18 cellular contexts compared by ENCODE assay signal in genomic region chr9:15248106-15248505, GRCh38. TPM values are rescaled to one million over a fixed set of nuclear protein-coding genes. Genes with fewer than 3 reads are reported as not detected.
A peak's percentile ranks its signal among the peaks of the same experiment; 100 is the strongest.
DNase-seq lines count a peak whose midpoint lies in the region; ATAC-seq and TF ChIP-seq lines count a peak whose summit lies in the region.
"Had no signal": no experiment of that assay in that cellular context is flagged by ENCODE, and none has a peak within 500 bp of the region (broad histone marks: within the 10 kb centered on the region; RNA-seq: fewer than 3 reads in every experiment).

No MANE protein-coding gene starts in this region.

- no peak overlapping the region for H2AK9ac ChIP-seq in IMR-90 (replicated peaks; ENCODE audit: low read depth, low read length, poor library complexity)

- H2AK5ac ChIP-seq in IMR-90 (ENCODE audit: low read depth, low read length), result peak overlapping the region; percentile 52; the same call in 1 of the 2 replicates

- H3K9me1 ChIP-seq in IMR-90 (ENCODE audit: insufficient read depth, low read length), result peaks cover 9% of the 10 kb centered on the region

- H4K5ac ChIP-seq in IMR-90 (ENCODE audit: low read depth, low read length), result peak overlapping the region; percentile 37; the same call in 1 of the 2 replicates

- peak overlapping the region; percentile 29; the same call in 1 of the 2 replicates for H3K56ac ChIP-seq in IMR-90 (ENCODE audit: extremely low read depth, insufficient read depth, low read length)

- H2AFZ ChIP-seq in ACC112 (ENCODE audit: low read length, unreplicated experiment) (no peak overlapping the region), IMR-90 (replicated peaks; ENCODE audit: low read length, poor library complexity) (no peak overlapping the region)

- H4K91ac ChIP-seq in IMR-90 (ENCODE audit: insufficient read depth, low read depth, low read length), result peak overlapping the region; percentile 67

- H2BK15ac ChIP-seq in IMR-90 (ENCODE audit: low read depth, low read length), result peak overlapping the region; percentile 86

- no peak for ATAC-seq in IMR-90 (ENCODE audit: low read depth)
- ATAC-seq: HCT116, PC-3, SK-N-SH treated with all-trans-retinoic acid at 6 μM for 48 hours had no signal

- peak overlapping the region; percentile 72; the same call in 1 of the 2 replicates for H3K27ac ChIP-seq in ACC112 (ENCODE audit: low read depth, low read length)
- H3K27ac ChIP-seq in IMR-90 (ENCODE audit: insufficient read depth, low read length), result no peak overlapping the region
- H3K27ac ChIP-seq: 22Rv1 had no signal

- H3K27me3 Mint-ChIP-seq in chondrocyte (ENCODE audit: low read depth), result no peaks in the 10 kb centered on the region
- H3K27me3 Mint-ChIP-seq in osteocyte (ENCODE audit: unreplicated experiment), result no peaks in the 10 kb centered on the region
- no peaks in the 10 kb centered on the region for H3K27me3 Mint-ChIP-seq in MCF 10A (ENCODE audit: insufficient read depth, unreplicated experiment)

- H4K8ac ChIP-seq in IMR-90 (ENCODE audit: low read depth in 2 of 2, low read length in 2 of 2), result 0 out of 4 replicates have a peak overlapping the region, but pooled peaks of 1 of the 2 experiments have one; percentile 2

- in situ Hi-C loops in IMR-90 (cut with MboI; ENCODE audit: low sequenced_read_pairs), result no loop called here

- H3K27ac Mint-ChIP-seq in chondrocyte (ENCODE audit: unreplicated experiment) (peak overlapping the region; percentile 92), osteocyte (ENCODE audit: unreplicated experiment) (peak overlapping the region; percentile 89), MCF 10A (ENCODE audit: low read depth, unreplicated experiment) (no peak overlapping the region)
- H3K27ac Mint-ChIP-seq: CD14-positive monocyte had no signal

- H2BK120ac ChIP-seq in IMR-90 (ENCODE audit: low read depth, low read length), result peak overlapping the region; percentile 64

- BruUV-seq in IMR-90 (replicated peaks; lab: Mats Ljungman, UMichigan), result no TSS peak
- BruUV-seq in MCF 10A (replicated peaks; lab: Mats Ljungman, UMichigan), result no TSS peak

- DNase-seq in IMR-90 (no peak), chondrocyte (ENCODE audit: low spot score) (no peak), osteocyte (ENCODE audit: extremely low spot score, unreplicated experiment) (no peak), posterior cingulate gyrus (no peak), NCI-H82 treated with DMSO at 0.1 percent for 48 hours (lab: John Stamatoyannopoulos, UW; ENCODE audit: unreplicated experiment) (no peak), nucleus accumbens (lab: John Stamatoyannopoulos, UW) (no peak), MCF 10A (ENCODE audit: unreplicated experiment) (no peak)
- DNase-seq: DMS79 treated with DMSO at 0.1 percent for 48 hours, NCI-H2227 treated with DMSO at 0.1 percent for 48 hours, NCI-H524 treated with DMSO at 0.1 percent for 48 hours, PC-3, RPMI8226, SHP77 treated with DMSO at 0.1 percent for 48 hours had no signal

- H3K9ac ChIP-seq in IMR-90 (ENCODE audit: low read depth, low read length), result no peak overlapping the region

- H2BK5ac ChIP-seq in IMR-90 (ENCODE audit: low read depth, low read length, poor library complexity, severe bottlenecking), result peak overlapping the region; percentile 95

- H3K9me3 ChIP-seq in IMR-90 (ENCODE audit: control insufficient read depth, insufficient read depth, low read length), result no peaks in the 10 kb centered on the region

- H3K36me3 Mint-ChIP-seq in chondrocyte (ENCODE audit: low read depth) (no peaks in the 10 kb centered on the region), osteocyte (ENCODE audit: unreplicated experiment) (no peaks in the 10 kb centered on the region), MCF 10A (ENCODE audit: insufficient read depth, unreplicated experiment) (peaks cover 14% of the 10 kb centered on the region)
- H3K36me3 Mint-ChIP-seq: CD14-positive monocyte had no signal

- H3K18ac ChIP-seq in IMR-90 (ENCODE audit: low read depth, low read length), result peak overlapping the region; percentile 85; the same call in 1 of the 2 replicates

- intact Hi-C loops in IMR-90 (cut with micrococcal nuclease) (no loop called here), posterior cingulate gyrus (cut with DNase I) (no loop called here), MCF 10A (cut with micrococcal nuclease) (no loop called here)

- peak overlapping the region; percentile 41; the same call in 1 of the 2 replicates for H2BK20ac ChIP-seq in IMR-90 (ENCODE audit: low read depth, low read length)

- H3K79me1 ChIP-seq in IMR-90 (ENCODE audit: low read depth in 1 of 2, low read length in 2 of 2), result peaks cover 9 to 48% of the 10 kb centered on the region in 2 experiments; a peak in 3 of 4 replicates

- CTCF ChIA-PET in IMR-90 (lab: Yijun Ruan, JAX) (interaction anchor here (0.6 kb wide), 1 partner anchor 13 kb away, joined by 4 read pairs; no protein-coding TSS in a partner anchor), MCF 10A (lab: Yijun Ruan, JAX) (interaction anchor here (0.6 to 1.1 kb wide), 4 partner anchors 16 to 304 kb away, joined by 3 read pairs; no protein-coding TSS in a partner anchor)

- H3K14ac ChIP-seq in IMR-90 (replicated peaks; ENCODE audit: low read depth, low read length), result peak overlapping the region; percentile 41

- TF ChIP-seq POLR2A in IMR-90 (IDR thresholded peaks at IDR 0.05; ENCODE audit: low read depth, low read length), result no peak

- H3K4me3 ChIP-seq in ACC112 (ENCODE audit: low read depth, low read length) (no peak overlapping the region), IMR-90 (ENCODE audit: insufficient read depth, low read depth, low read length) (no peak overlapping the region)

- H3K4me3 Mint-ChIP-seq in chondrocyte (ENCODE audit: unreplicated experiment), result peak overlapping the region; percentile 62
- H3K4me3 Mint-ChIP-seq in osteocyte (ENCODE audit: unreplicated experiment), result no peak overlapping the region
- no peak overlapping the region for H3K4me3 Mint-ChIP-seq in MCF 10A (ENCODE audit: unreplicated experiment)
- H3K4me3 Mint-ChIP-seq: CD14-positive monocyte had no signal

- no peak for TF ChIP-seq RAD21 in IMR-90 (IDR thresholded peaks at IDR 0.05; ENCODE audit: low read length)

- H3K4me1 Mint-ChIP-seq in chondrocyte (ENCODE audit: low read depth) (peaks cover 74% of the 10 kb centered on the region), osteocyte (ENCODE audit: unreplicated experiment) (peaks cover 75% of the 10 kb centered on the region), MCF 10A (ENCODE audit: insufficient read depth, unreplicated experiment) (peaks cover 8% of the 10 kb centered on the region)

- H3K27me3 ChIP-seq in ACC112 (ENCODE audit: insufficient read depth, low read length), result no peaks in the 10 kb centered on the region
- H3K27me3 ChIP-seq in IMR-90 (ENCODE audit: control insufficient read depth, insufficient read depth, low read length), result no peaks in the 10 kb centered on the region

- dilution Hi-C loops in IMR-90 (cut with HindIII; ENCODE audit: low sequenced_read_pairs, unreplicated experiment), result no loop called here

- peak overlapping the region; percentile 28; the same call in 1 of the 2 replicates for H3K4ac ChIP-seq in IMR-90 (ENCODE audit: low read depth, low read length)

- H4K20me1 ChIP-seq in IMR-90 (ENCODE audit: insufficient read depth, low read length), result no peaks in the 10 kb centered on the region

- H3K4me1 ChIP-seq in ACC112 (ENCODE audit: control insufficient read depth, insufficient read depth, low read length, unreplicated experiment), result peaks cover 56% of the 10 kb centered on the region
- peaks cover 20% of the 10 kb centered on the region for H3K4me1 ChIP-seq in IMR-90 (ENCODE audit: control insufficient read depth, insufficient read depth, low read length)

- POLR2A ChIA-PET in IMR-90 (lab: Charles Lee; ENCODE audit: unreplicated experiment) (no interaction called here), MCF 10A (lab: Yijun Ruan, JAX) (interaction anchor here (1.4 kb wide), 1 partner anchor 58 kb away, joined by 3 read pairs; no protein-coding TSS in a partner anchor)

- no peak overlapping the region for H3K4me2 ChIP-seq in IMR-90 (ENCODE audit: low read depth, low read length)

- TF ChIP-seq CTCF in IMR-90 (conservative IDR thresholded peaks at IDR 0.05; ENCODE audit: low read depth, low read length) (no peak), chondrocyte (IDR thresholded peaks at IDR 0.05) (no peak), osteocyte (IDR thresholded peaks at IDR 0.05) (no peak), MCF 10A (IDR thresholded peaks at IDR 0.05; ENCODE audit: unreplicated experiment) (no peak)

- H3K79me2 ChIP-seq in ACC112 (ENCODE audit: control insufficient read depth, insufficient read depth, low read length, unreplicated experiment), result no peaks in the 10 kb centered on the region

- H3K23ac ChIP-seq in IMR-90 (ENCODE audit: low read depth, low read length), result peak overlapping the region; percentile 3; the same call in 1 of the 2 replicates

- H3K9me3 Mint-ChIP-seq in chondrocyte (ENCODE audit: low read depth) (no peaks in the 10 kb centered on the region), osteocyte (ENCODE audit: unreplicated experiment) (no peaks in the 10 kb centered on the region), MCF 10A (ENCODE audit: unreplicated experiment) (no peaks in the 10 kb centered on the region)

- H3K36me3 ChIP-seq in ACC112 (ENCODE audit: insufficient read depth, low read length) (no peaks in the 10 kb centered on the region), IMR-90 (ENCODE audit: control insufficient read depth, insufficient read depth, low read length) (no peaks in the 10 kb centered on the region)

TF ChIP-seq in IMR-90, 13 proteins besides CTCF, POLR2A, EP300 and RAD21 (continues in another document):
- TF ChIP-seq CHD1 (IDR thresholded peaks at IDR 0.05; ENCODE audit: low read depth, low read length) (no peak), BHLHE40 (IDR thresholded peaks at IDR 0.05; ENCODE audit: low read depth, low read length) (no peak), SMC3 (IDR thresholded peaks at IDR 0.05; ENCODE audit: low read depth, low read length) (no peak), RCOR1 (IDR thresholded peaks at IDR 0.05; ENCODE audit: insufficient replicate concordance, low read length) (no peak), CEBPB (IDR thresholded peaks at IDR 0.05; ENCODE audit: low read depth, low read length) (no peak), RFX5 (IDR thresholded peaks at IDR 0.05; ENCODE audit: low read depth, low read length) (no peak), MAZ (IDR thresholded peaks at IDR 0.05; ENCODE audit: borderline replicate concordance, low read depth, low read length) (no peak)

RNA-seq across cellular contexts. Expression of gene TTC39B, which starts 58.9 kb away (rescaled TPM):
- total RNA-seq in IMR-90 (2012; rRNA removed), result 9.7 and 12.2 TPM in 2 replicates
- polyA plus RNA-seq in IMR-90 (2012; rRNA removed), result 1.8 and 2.5 TPM in 2 replicates
- 0.30 and 0.68 TPM in 2 replicates for polyA plus RNA-seq in IMR-90 (2012; cell fraction: cytosol; rRNA removed)
- polyA plus RNA-seq in IMR-90 (2012; cell fraction: nucleus; rRNA removed; ENCODE audit: low replicate concordance), result 1.3 and 8.3 TPM in 2 replicates
- total RNA-seq in chondrocyte, result 27.9 to 35.1 TPM (median 30.6 TPM) in 3 replicates
- total RNA-seq in osteocyte, result 24.9 and 25.5 TPM in 2 replicates
- total RNA-seq in MCF 10A (2022), result 22.8 and 23.3 TPM in 2 replicates
